In genomic region chr19:11535792-11536595, GRCh38 we compare ENCODE assay signal across 8 cellular contexts. TPM values are rescaled to one million over a fixed set of nuclear protein-coding genes. Genes with fewer than 3 reads are reported as not detected.
DNase-seq lines count a peak whose midpoint lies in the region; ATAC-seq, FAIRE-seq and TF ChIP-seq lines count a peak whose summit lies in the region.

No MANE protein-coding gene starts in this region.

- peak; percentile 50 to 54 for TF ChIP-seq RAD21 in K562 (CRISPR knock-in tag; conservative IDR thresholded peaks at IDR 0.05 in 1 of 2, IDR thresholded peaks at IDR 0.05 in 1 of 2)

- H3K9me3 ChIP-seq in K562 (replicated peaks; ENCODE audit: control insufficient read depth, insufficient read depth, low read depth, low read length): no peaks in the 10 kb centered on the region
- no peaks in the 10 kb centered on the region for H3K9me3 ChIP-seq in iPS-15b (ENCODE audit: control insufficient read depth, insufficient read depth, low read length)
- H3K9me3 ChIP-seq in gastrocnemius medialis: no peaks in the 10 kb centered on the region

- no peaks in the 10 kb centered on the region for H3K27me3 ChIP-seq in K562 (ENCODE audit: control insufficient read depth in 2 of 2, insufficient read depth in 2 of 2, low read length in 2 of 2)
- no peaks in the 10 kb centered on the region for H3K27me3 ChIP-seq in iPS-15b (ENCODE audit: control insufficient read depth, insufficient read depth, low read length)
- peaks cover 0 to 10% (median 7%) of the 10 kb centered on the region in 3 donors for H3K27me3 ChIP-seq in gastrocnemius medialis

- peak overlapping the region; percentile 71 to 88 for H3K9ac ChIP-seq in K562 (ENCODE audit: insufficient read depth in 1 of 2, low read depth in 2 of 2, low read length in 2 of 2)
- H3K9ac ChIP-seq in iPS-15b (ENCODE audit: low read depth, low read length): peak overlapping the region; percentile 4

- peak; percentile 72 for TF ChIP-seq POLR2A in K562 (conservative IDR thresholded peaks at IDR 0.05)
- TF ChIP-seq POLR2A in gastrocnemius medialis (IDR thresholded peaks at IDR 0.05): peak; percentile 60 to 80

- POLR2A ChIA-PET in K562 (lab: Yijun Ruan, JAX): interaction anchor here (0.5 to 1.5 kb wide), 5 partner anchors 13 to 63 kb away, joined by 3 to 6 read pairs (median 3); no protein-coding TSS in a partner anchor

- peak; percentile 54 for TF ChIP-seq CTCF in D721Med (IDR thresholded peaks at IDR 0.05; ENCODE audit: insufficient read depth, missing control alignments)
- peak; percentile 90 to 97 (median 94) for TF ChIP-seq CTCF in K562 (IDR thresholded peaks at IDR 0.05 in 2 of 3, conservative IDR thresholded peaks at IDR 0.05 in 1 of 3; ENCODE audit: insufficient read depth in 2 of 3, low read depth in 1 of 3, low read length in 3 of 3)
- peak; percentile 75 to 91 (median 90) for TF ChIP-seq CTCF in gastrocnemius medialis (IDR thresholded peaks at IDR 0.05 in 4 of 5, conservative IDR thresholded peaks at IDR 0.05 in 1 of 5)

- peaks cover 35 to 53% of the 10 kb centered on the region in 2 experiments; a peak in 4 of 5 replicates for H3K4me1 ChIP-seq in K562 (replicated peaks in 1 of 2; ENCODE audit: control insufficient read depth in 2 of 2, insufficient read depth in 2 of 2, low read length in 2 of 2)
- H3K4me1 ChIP-seq in iPS-15b (ENCODE audit: control insufficient read depth, insufficient read depth, low read length): peaks cover 6% of the 10 kb centered on the region
- H3K4me1 ChIP-seq in gastrocnemius medialis: peaks cover 0 to 3% of the 10 kb centered on the region in 2 donors

- peak; percentile 41; the same call in 1 of the 2 replicates for TF ChIP-seq EP300 in K562 (IDR thresholded peaks at IDR 0.05; ENCODE audit: low read length)

- ATAC-seq in K562 (peak; percentile 77), gastrocnemius medialis (peak; percentile 87 to 94), HG02938 (IDR thresholded peaks at IDR 0.05; ENCODE audit: unreplicated experiment) (no peak)

- BruUV-seq in K562 (replicated peaks; lab: Mats Ljungman, UMichigan): no TSS peak

- no peaks in the 10 kb centered on the region for H3K36me3 ChIP-seq in K562 (ENCODE audit: control insufficient read depth, insufficient read depth, low read length)
- H3K36me3 ChIP-seq in iPS-15b (ENCODE audit: control insufficient read depth, insufficient read depth, low read length): no peaks in the 10 kb centered on the region
- H3K36me3 ChIP-seq in gastrocnemius medialis: no peaks in the 10 kb centered on the region

- peak overlapping the region; percentile 85 for H3K4me2 ChIP-seq in K562 (ENCODE audit: insufficient read depth, low read length)

- FAIRE-seq in D721Med (lab: Jason Lieb, UNC) (no peak), K562 (lab: Jason Lieb, UNC) (peak; percentile 69)

- peak overlapping the region; percentile 84 for H3K27ac ChIP-seq in K562 (ENCODE audit: extremely low read depth, low read depth, low read length)
- peak overlapping the region; percentile 74 to 84 (median 80) for H3K27ac ChIP-seq in gastrocnemius medialis

- H4K20me1 ChIP-seq in K562 (replicated peaks; ENCODE audit: control insufficient read depth, insufficient read depth, low read length): no peaks in the 10 kb centered on the region

- no peaks in the 10 kb centered on the region for H3K79me2 ChIP-seq in K562 (ENCODE audit: control insufficient read depth, insufficient read depth, low read length)

- in situ Hi-C loops in K562 (cut with MboI): no loop called here
- in situ Hi-C loops in gastrocnemius medialis (cut with MboI; ENCODE audit: low sequenced_read_pairs in 4 of 4): no loop called here

- peak overlapping the region; percentile 94 for H2AFZ ChIP-seq in K562 (ENCODE audit: low read depth, low read length)

- no peaks in the 10 kb centered on the region for H3K9me1 ChIP-seq in K562 (ENCODE audit: control insufficient read depth, insufficient read depth, low read length)

- peak overlapping the region; percentile 40 for H3K4me3 ChIP-seq in K562
- H3K4me3 ChIP-seq in iPS-15b (ENCODE audit: low read depth, low read length): peak overlapping the region; percentile 39
- peak overlapping the region; percentile 45 to 60 (median 49) for H3K4me3 ChIP-seq in gastrocnemius medialis

- 3% methylated on average over 47 of the region's 54 CpGs for WGBS in K562 (ENCODE audit: insufficient coverage, low coverage, missing lambda C conversion rate)

- DNase-seq in D721Med (ENCODE audit: insufficient read length, low spot score) (peak; percentile 96), GOT3 (lab: John Stamatoyannopoulos, UW) (peak; percentile 75), NCI-H1930 (lab: John Stamatoyannopoulos, UW) (peak; percentile 63 to 89), UCSD-AML1 (lab: John Stamatoyannopoulos, UW; ENCODE audit: unreplicated experiment) (peak; percentile 92), K562 (ENCODE audit: extremely low read depth in 1 of 4, low spot score in 3 of 4) (peak; percentile 95 to 97 (median 97)), gastrocnemius medialis (peak; percentile 60 to 82)

- CTCF ChIA-PET in K562 (lab: Yijun Ruan, JAX; ENCODE audit: low intra/inter-chr PET ratio): interaction anchor here (0.6 kb wide), 2 partner anchors 40 to 153 kb away, joined by 3 read pairs; no protein-coding TSS in a partner anchor

- intact Hi-C loops in K562 (cut with micrococcal nuclease) (loop anchor here (5.0 kb wide), 1 partner anchor 39 kb away; no protein-coding TSS in a partner anchor), gastrocnemius medialis (cut with DNase I; ENCODE audit: low total_unique reads) (loop anchor here (2.0 to 5.0 kb wide), 3 partner anchors 23 to 154 kb away; partner anchors contain the start of genes ELOF1, EPOR and ZNF627)

RNA-seq across cellular contexts. Expression of gene CNN1, which starts 2.7 kb away (rescaled TPM):
- total RNA-seq in K562 (2011; cell fraction: chromatin; rRNA removed; ENCODE audit: low replicate concordance): 1.7 and 4.4 TPM in 2 replicates
- 1.6 and 3.8 TPM in 2 replicates for total RNA-seq in K562 (2011; cell fraction: nucleolus; rRNA removed)
- total RNA-seq in K562 (2011; cell fraction: nucleoplasm; rRNA removed): 3.5 and 5.3 TPM in 2 replicates
- total RNA-seq in K562 (2014; rRNA removed) (9.1 and 10.1 TPM in 2 replicates), K562 (2014; rRNA removed; fragmentation: Illumina TruSeq; extraction: Trizol) (3.7 and 4.9 TPM in 2 replicates), K562 (2015; rRNA removed; fragmentation: Illumina TruSeq; extraction: Trizol) (3.4 and 3.5 TPM in 2 replicates), K562 (2021) (5.8 and 6.1 TPM in 2 replicates), gastrocnemius medialis (1 to 10 TPM in 3 of 4 donors, under 1 TPM in 1; 0.92 to 6.7 (median 3.9) TPM)
- polyA plus RNA-seq in K562 (2011; rRNA removed) (8.4 and 10.6 TPM in 2 replicates), K562 (2014; fragmentation: Illumina TruSeq; extraction: Trizol) (5.2 and 6.9 TPM in 2 replicates), K562 (2014; fragmentation: Nextera tagmentation; extraction: Ambion mirVana) (under 1 TPM; 0.23 to 0.32 TPM), K562 (2014; rRNA removed) (5.7 and 7.0 TPM in 2 replicates)
- 15.3 and 31.5 TPM in 2 replicates for polyA plus RNA-seq in K562 (2011; cell fraction: cytosol; rRNA removed)
- polyA plus RNA-seq in K562 (2011; cell fraction: nucleus; rRNA removed): 5.2 and 8.0 TPM in 2 replicates
- polyA plus RNA-seq in K562 (2012): 4.4 and 6.5 TPM in 2 replicates
- 12.1 and 16.9 TPM in 2 replicates for polyA minus RNA-seq in K562 (2011; rRNA and poly(A)+ RNA removed)
- 5.6 and 8.2 TPM in 2 replicates for polyA minus RNA-seq in K562 (2011; cell fraction: cytosol; rRNA and poly(A)+ RNA removed)
- polyA minus RNA-seq in K562 (2011; cell fraction: nucleus; rRNA and poly(A)+ RNA removed): 1.2 and 2.8 TPM in 2 replicates

RNA-seq across cellular contexts. Expression of gene ECSIT, which starts 7.1 kb away (rescaled TPM):
- 34.5 and 88.3 TPM in 2 replicates for total RNA-seq in K562 (2011; cell fraction: chromatin; rRNA removed; ENCODE audit: low replicate concordance)
- 49.9 and 54.2 TPM in 2 replicates for total RNA-seq in K562 (2011; cell fraction: nucleolus; rRNA removed)
- 31.5 and 36.0 TPM in 2 replicates for total RNA-seq in K562 (2011; cell fraction: nucleoplasm; rRNA removed)
- total RNA-seq in K562 (2014; rRNA removed): 82.5 and 91.8 TPM in 2 replicates
- 14.3 and 20.4 TPM in 2 replicates for total RNA-seq in K562 (2014; rRNA removed; fragmentation: Illumina TruSeq; extraction: Trizol)
- 36.5 and 40.4 TPM in 2 replicates for total RNA-seq in K562 (2015; rRNA removed; fragmentation: Illumina TruSeq; extraction: Trizol)
- 71.2 and 73.3 TPM in 2 replicates for total RNA-seq in K562 (2021)
- polyA plus RNA-seq in K562 (2011; rRNA removed): 43.9 and 66.4 TPM in 2 replicates
- polyA plus RNA-seq in K562 (2011; cell fraction: cytosol; rRNA removed): 81.6 and 108 TPM in 2 replicates
- polyA plus RNA-seq in K562 (2011; cell fraction: nucleus; rRNA removed): 68.9 and 81.7 TPM in 2 replicates
- 51.8 and 53.6 TPM in 2 replicates for polyA plus RNA-seq in K562 (2012)
- polyA plus RNA-seq in K562 (2014; fragmentation: Illumina TruSeq; extraction: Trizol): 44.0 and 49.0 TPM in 2 replicates
- 1 to 10 TPM; 1.1 to 4.2 TPM for polyA plus RNA-seq in K562 (2014; fragmentation: Nextera tagmentation; extraction: Ambion mirVana)
- polyA plus RNA-seq in K562 (2014; rRNA removed): 55.7 and 60.9 TPM in 2 replicates
- 48.5 and 63.1 TPM in 2 replicates for polyA minus RNA-seq in K562 (2011; rRNA and poly(A)+ RNA removed)
- 44.3 and 60.1 TPM in 2 replicates for polyA minus RNA-seq in K562 (2011; cell fraction: cytosol; rRNA and poly(A)+ RNA removed)
- polyA minus RNA-seq in K562 (2011; cell fraction: nucleus; rRNA and poly(A)+ RNA removed): 12.0 and 18.3 TPM in 2 replicates
- total RNA-seq in gastrocnemius medialis: 100 to 1,000 TPM in 3 of 4 donors, 10 to 100 TPM in 1; 82.9 to 199 (median 129) TPM

RNA-seq across cellular contexts. Expression of gene ELOF1, which starts 23.0 kb away (rescaled TPM):
- 33.4 and 92.9 TPM in 2 replicates for total RNA-seq in K562 (2011; cell fraction: chromatin; rRNA removed; ENCODE audit: low replicate concordance)
- total RNA-seq in K562 (2011; cell fraction: nucleolus; rRNA removed): 71.2 and 72.1 TPM in 2 replicates
- total RNA-seq in K562 (2011; cell fraction: nucleoplasm; rRNA removed): 70.5 and 83.9 TPM in 2 replicates
- total RNA-seq in K562 (2014; rRNA removed) (74.2 and 118 TPM in 2 replicates), K562 (2014; rRNA removed; fragmentation: Illumina TruSeq; extraction: Trizol) (56.3 and 71.5 TPM in 2 replicates), K562 (2015; rRNA removed; fragmentation: Illumina TruSeq; extraction: Trizol) (125 and 129 TPM in 2 replicates), K562 (2021) (105 and 107 TPM in 2 replicates), gastrocnemius medialis (10 to 100 TPM; 21.5 to 37.5 (median 27.2) TPM)
- polyA plus RNA-seq in K562 (2011; rRNA removed) (38.4 and 43.8 TPM in 2 replicates), K562 (2014; fragmentation: Illumina TruSeq; extraction: Trizol) (147 and 170 TPM in 2 replicates), K562 (2014; fragmentation: Nextera tagmentation; extraction: Ambion mirVana) (10 to 100 TPM; 16.7 to 49.1 TPM), K562 (2014; rRNA removed) (99.8 and 115 TPM in 2 replicates)
- 124 and 196 TPM in 2 replicates for polyA plus RNA-seq in K562 (2011; cell fraction: cytosol; rRNA removed)
- 82.4 and 93.1 TPM in 2 replicates for polyA plus RNA-seq in K562 (2011; cell fraction: nucleus; rRNA removed)
- 94.4 and 105 TPM in 2 replicates for polyA plus RNA-seq in K562 (2012)
- polyA minus RNA-seq in K562 (2011; rRNA and poly(A)+ RNA removed): 25.4 and 33.3 TPM in 2 replicates
- polyA minus RNA-seq in K562 (2011; cell fraction: cytosol; rRNA and poly(A)+ RNA removed): 35.9 and 36.6 TPM in 2 replicates
- polyA minus RNA-seq in K562 (2011; cell fraction: nucleus; rRNA and poly(A)+ RNA removed): 19.3 and 19.7 TPM in 2 replicates

RNA-seq across cellular contexts. Expression of gene ZNF653, which starts 30.4 kb away (rescaled TPM):
- total RNA-seq in K562 (2011; cell fraction: chromatin; rRNA removed; ENCODE audit: low replicate concordance): 12.5 and 24.0 TPM in 2 replicates
- total RNA-seq in K562 (2011; cell fraction: nucleolus; rRNA removed): 22.4 and 24.2 TPM in 2 replicates
- 15.0 and 19.7 TPM in 2 replicates for total RNA-seq in K562 (2011; cell fraction: nucleoplasm; rRNA removed)
- total RNA-seq in K562 (2014; rRNA removed) (3.9 and 7.1 TPM in 2 replicates), K562 (2014; rRNA removed; fragmentation: Illumina TruSeq; extraction: Trizol) (1.4 and 1.6 TPM in 2 replicates), K562 (2015; rRNA removed; fragmentation: Illumina TruSeq; extraction: Trizol) (2.9 and 3.8 TPM in 2 replicates), K562 (2021) (5.6 and 8.0 TPM in 2 replicates), gastrocnemius medialis (10 to 100 TPM in 2 of 4 donors, 1 to 10 TPM in 2; 5.6 to 25.8 (median 10.1) TPM)
- polyA plus RNA-seq in K562 (2011; rRNA removed) (7.0 and 7.8 TPM in 2 replicates), K562 (2014; fragmentation: Illumina TruSeq; extraction: Trizol) (4.2 and 5.6 TPM in 2 replicates), K562 (2014; fragmentation: Nextera tagmentation; extraction: Ambion mirVana) (not detected), K562 (2014; rRNA removed) (5.3 and 7.3 TPM in 2 replicates)
- 7.3 and 15.5 TPM in 2 replicates for polyA plus RNA-seq in K562 (2011; cell fraction: cytosol; rRNA removed)
- 18.3 and 23.6 TPM in 2 replicates for polyA plus RNA-seq in K562 (2011; cell fraction: nucleus; rRNA removed)
- polyA plus RNA-seq in K562 (2012): 5.4 and 6.6 TPM in 2 replicates
- 2.4 and 4.9 TPM in 2 replicates for polyA minus RNA-seq in K562 (2011; rRNA and poly(A)+ RNA removed)
- polyA minus RNA-seq in K562 (2011; cell fraction: cytosol; rRNA and poly(A)+ RNA removed): 3.6 and 4.3 TPM in 2 replicates
- polyA minus RNA-seq in K562 (2011; cell fraction: nucleus; rRNA and poly(A)+ RNA removed): 4.3 and 5.6 TPM in 2 replicates

RNA-seq across cellular contexts. Expression of gene ACP5, which starts 41.5 kb away (rescaled TPM):
- total RNA-seq in K562 (2011; cell fraction: chromatin; rRNA removed; ENCODE audit: low replicate concordance): not detected in 2 replicates
- 0.53 and 0.67 TPM in 2 replicates for total RNA-seq in K562 (2011; cell fraction: nucleolus; rRNA removed)
- 0.69 TPM in 1 of 2 replicates, not detected in the other for total RNA-seq in K562 (2011; cell fraction: nucleoplasm; rRNA removed)
- total RNA-seq in K562 (2014; rRNA removed): 0.27 and 0.45 TPM in 2 replicates
- 0.29 and 0.41 TPM in 2 replicates for total RNA-seq in K562 (2014; rRNA removed; fragmentation: Illumina TruSeq; extraction: Trizol)
- total RNA-seq in K562 (2015; rRNA removed; fragmentation: Illumina TruSeq; extraction: Trizol): 0.79 and 1.1 TPM in 2 replicates
- 0.62 and 0.85 TPM in 2 replicates for total RNA-seq in K562 (2021)
- polyA plus RNA-seq in K562 (2011; rRNA removed): 0.26 and 1.0 TPM in 2 replicates
- 0.89 and 1.3 TPM in 2 replicates for polyA plus RNA-seq in K562 (2011; cell fraction: cytosol; rRNA removed)
- polyA plus RNA-seq in K562 (2011; cell fraction: nucleus; rRNA removed): 0.58 and 1.1 TPM in 2 replicates
- polyA plus RNA-seq in K562 (2012): 1.1 and 16.7 TPM in 2 replicates
- 0.22 and 0.33 TPM in 2 replicates for polyA plus RNA-seq in K562 (2014; fragmentation: Illumina TruSeq; extraction: Trizol)
- under 1 TPM in 1 of 2 experiments, not detected in 1; 0.06 TPM for polyA plus RNA-seq in K562 (2014; fragmentation: Nextera tagmentation; extraction: Ambion mirVana)
- polyA plus RNA-seq in K562 (2014; rRNA removed): 0.34 and 0.45 TPM in 2 replicates
- 0.21 and 0.30 TPM in 2 replicates for polyA minus RNA-seq in K562 (2011; rRNA and poly(A)+ RNA removed)
- polyA minus RNA-seq in K562 (2011; cell fraction: cytosol; rRNA and poly(A)+ RNA removed): not detected in 2 replicates
- polyA minus RNA-seq in K562 (2011; cell fraction: nucleus; rRNA and poly(A)+ RNA removed): 0.33 TPM in 1 of 2 replicates, not detected in the other
- 1 to 10 TPM; 1.3 to 5.9 (median 2.6) TPM for total RNA-seq in gastrocnemius medialis
